In the genomic region with DNA sequence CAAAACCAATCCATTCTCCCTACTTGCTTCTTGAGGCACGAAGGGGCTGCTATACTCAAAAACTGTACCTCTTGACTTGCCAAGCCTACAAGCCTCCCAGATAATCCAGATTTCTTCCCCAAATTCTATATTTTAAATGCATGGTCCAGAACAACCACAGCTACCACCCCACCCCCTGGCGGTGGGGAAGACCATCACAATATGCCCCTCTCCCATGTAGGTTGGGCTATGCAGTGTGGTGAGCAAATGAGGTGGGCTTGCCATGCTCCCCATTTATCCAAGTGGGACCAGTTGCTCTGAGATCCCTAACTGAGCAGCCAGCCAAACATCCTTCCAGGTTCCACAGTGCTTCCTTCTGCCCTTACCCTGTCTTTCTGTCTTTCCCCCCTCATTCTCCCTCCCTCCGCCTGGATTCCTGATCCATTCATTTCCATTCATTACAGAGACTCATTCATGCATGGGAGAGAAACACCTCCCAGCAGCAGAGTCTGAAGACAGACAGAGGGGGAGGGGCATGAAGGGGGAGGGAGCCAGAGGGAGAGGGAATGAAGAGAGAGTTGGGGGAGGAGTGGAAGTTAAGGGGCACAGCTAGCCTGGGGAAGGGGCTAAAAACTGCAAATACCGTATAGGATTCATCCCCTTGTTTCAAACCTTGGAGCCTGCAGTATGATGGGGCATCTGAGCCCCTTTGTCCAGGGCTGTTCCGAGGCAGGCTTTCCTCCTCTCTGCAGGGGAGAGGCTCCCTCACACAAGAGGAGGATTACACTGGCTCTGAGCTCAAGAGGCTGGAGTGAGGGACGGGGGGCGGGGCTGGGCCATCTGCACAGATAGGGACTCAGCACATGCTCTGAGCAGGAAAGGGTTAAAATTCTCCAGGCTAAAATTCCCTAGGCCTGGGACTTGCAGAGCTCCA, we compare ENCODE assay signal across 7 cellular contexts. TPM values are rescaled to one million over a fixed set of nuclear protein-coding genes. Genes with fewer than 3 reads are reported as not detected.
DNase-seq lines count a peak whose midpoint lies in the region; ATAC-seq and TF ChIP-seq lines count a peak whose summit lies in the region.
"Had no signal": no experiment of that assay in that cellular context is flagged by ENCODE, and none has a peak within 500 bp of the region (broad histone marks: within the 10 kb centered on the region; RNA-seq: fewer than 3 reads in every experiment).

No MANE protein-coding gene starts in this region.

- peak; percentile 38 for ATAC-seq in WTC11
- no peak for ATAC-seq in HG03460 (IDR thresholded peaks at IDR 0.05; ENCODE audit: unreplicated experiment)
- ATAC-seq: activated naive CD4-positive, alpha-beta T cell treated with anti-CD3 and anti-CD28 coated beads, Interleukin-2, amount 50 U/mL, for 72 hours had no signal

- H3K4me1 Mint-ChIP-seq in WTC11 (peaks cover 58% of the 10 kb centered on the region), nephron (peaks cover 62% of the 10 kb centered on the region)

- H3K36me3 ChIP-seq in HUES64 (ENCODE audit: insufficient read depth, low read length) = peaks cover 44% of the 10 kb centered on the region

- 0 out of 2 replicates have a peak, but pooled peaks have one; percentile 38 for TF ChIP-seq CTCF in WTC11 (IDR thresholded peaks at IDR 0.05)
- TF ChIP-seq CTCF in nephron (IDR thresholded peaks at IDR 0.05; ENCODE audit: unreplicated experiment in 3 of 3) = peak; percentile 27 to 39 (median 35)

- H3K27me3 ChIP-seq in HUES64 (ENCODE audit: insufficient read depth, low read length) = no peaks in the 10 kb centered on the region

- H3K9me3 ChIP-seq in HUES64 (ENCODE audit: insufficient read depth, low read depth, low read length) = no peaks in the 10 kb centered on the region

- H3K4me3 ChIP-seq in HUES64 (ENCODE audit: low read length) = peak overlapping the region; percentile 55

- peaks cover 32% of the 10 kb centered on the region for H3K36me3 Mint-ChIP-seq in WTC11
- H3K36me3 Mint-ChIP-seq in nephron (ENCODE audit: low read depth) = peaks cover 26% of the 10 kb centered on the region

- no peaks in the 10 kb centered on the region for H3K9me3 Mint-ChIP-seq in WTC11
- H3K9me3 Mint-ChIP-seq in nephron = no peaks in the 10 kb centered on the region
- H3K9me3 Mint-ChIP-seq: activated naive CD4-positive, alpha-beta T cell treated with anti-CD3 and anti-CD28 coated beads, Interleukin-2, amount 50 U/mL, for 72 hours had no signal

- H3K27ac Mint-ChIP-seq in WTC11 = peak overlapping the region; percentile 94
- peak overlapping the region; percentile 81 to 90 (median 84) for H3K27ac Mint-ChIP-seq in nephron
- H3K27ac Mint-ChIP-seq: activated naive CD4-positive, alpha-beta T cell treated with anti-CD3 and anti-CD28 coated beads, Interleukin-2, amount 50 U/mL, for 72 hours had no signal

- DNase-seq in WTC11 (ENCODE audit: low spot score) = peak; percentile 78
- DNase-seq in activated CD4-positive, alpha-beta T cell treated with anti-CD3 and anti-CD28 coated beads for 1 hour = no peak
- no peak for DNase-seq in SIG-M5 treated with dmso at 0.1 percent for 504 hours (lab: John Stamatoyannopoulos, UW; ENCODE audit: unreplicated experiment)

- H3K4me3 Mint-ChIP-seq in WTC11 = peak overlapping the region; percentile 66
- peak overlapping the region; percentile 34 to 44 (median 35) for H3K4me3 Mint-ChIP-seq in nephron

- H3K4me1 ChIP-seq in HUES64 (ENCODE audit: insufficient read depth, low read length) = peaks cover 40% of the 10 kb centered on the region

- POLR2A ChIA-PET in WTC11 (lab: Charles Lee) = interaction anchor here (0.6 to 7.0 kb wide), 13 partner anchors 10 to 454 kb away, joined by 3 to 74 read pairs (median 3); a partner anchor contains a TSS

- H3K27me3 Mint-ChIP-seq in WTC11 (ENCODE audit: low read depth) (no peaks in the 10 kb centered on the region), nephron (ENCODE audit: low read depth) (no peaks in the 10 kb centered on the region)

- H3K9ac ChIP-seq in HUES64 (ENCODE audit: low read depth, low read length) = peak overlapping the region; percentile 74

- 10% methylated on average over 6 of the region's 7 CpGs for WGBS in HUES64

- CTCF ChIA-PET in WTC11 (lab: Charles Lee) = interaction anchor here (0.6 to 7.5 kb wide), 25 partner anchors 10 to 437 kb away, joined by 3 to 321 read pairs (median 4); a partner anchor contains a TSS

- peak overlapping the region; percentile 92 for H3K27ac ChIP-seq in HUES64 (ENCODE audit: low read depth, low read length)

TF ChIP-seq in WTC11, 78 proteins besides CTCF, POLR2A, EP300 and RAD21 (continues in another document):
- peak; percentile 51; the same call in 1 of the 2 replicates for TF ChIP-seq SP1 (CRISPR knock-in tag; conservative IDR thresholded peaks at IDR 0.05)
- TF ChIP-seq, protein P1, sequence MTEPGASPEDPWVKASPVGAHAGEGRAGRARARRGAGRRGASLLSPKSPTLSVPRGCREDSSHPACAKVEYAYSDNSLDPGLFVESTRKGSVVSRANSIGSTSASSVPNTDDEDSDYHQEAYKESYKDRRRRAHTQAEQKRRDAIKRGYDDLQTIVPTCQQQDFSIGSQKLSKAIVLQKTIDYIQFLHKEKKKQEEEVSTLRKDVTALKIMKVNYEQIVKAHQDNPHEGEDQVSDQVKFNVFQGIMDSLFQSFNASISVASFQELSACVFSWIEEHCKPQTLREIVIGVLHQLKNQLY (CRISPR knock-in tag; IDR thresholded peaks at IDR 0.05) = no peak
- TF ChIP-seq, protein P2, sequence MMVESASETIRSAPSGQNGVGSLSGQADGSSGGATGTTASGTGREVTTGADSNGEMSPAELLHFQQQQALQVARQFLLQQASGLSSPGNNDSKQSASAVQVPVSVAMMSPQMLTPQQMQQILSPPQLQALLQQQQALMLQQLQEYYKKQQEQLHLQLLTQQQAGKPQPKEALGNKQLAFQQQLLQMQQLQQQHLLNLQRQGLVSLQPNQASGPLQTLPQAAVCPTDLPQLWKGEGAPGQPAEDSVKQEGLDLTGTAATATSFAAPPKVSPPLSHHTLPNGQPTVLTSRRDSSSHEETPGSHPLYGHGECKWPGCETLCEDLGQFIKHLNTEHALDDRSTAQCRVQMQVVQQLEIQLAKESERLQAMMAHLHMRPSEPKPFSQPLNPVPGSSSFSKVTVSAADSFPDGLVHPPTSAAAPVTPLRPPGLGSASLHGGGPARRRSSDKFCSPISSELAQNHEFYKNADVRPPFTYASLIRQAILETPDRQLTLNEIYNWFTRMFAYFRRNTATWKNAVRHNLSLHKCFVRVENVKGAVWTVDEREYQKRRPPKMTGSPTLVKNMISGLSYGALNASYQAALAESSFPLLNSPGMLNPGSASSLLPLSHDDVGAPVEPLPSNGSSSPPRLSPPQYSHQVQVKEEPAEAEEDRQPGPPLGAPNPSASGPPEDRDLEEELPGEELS (CRISPR knock-in tag; IDR thresholded peaks at IDR 0.05) = no peak
- TF ChIP-seq, protein P3, sequence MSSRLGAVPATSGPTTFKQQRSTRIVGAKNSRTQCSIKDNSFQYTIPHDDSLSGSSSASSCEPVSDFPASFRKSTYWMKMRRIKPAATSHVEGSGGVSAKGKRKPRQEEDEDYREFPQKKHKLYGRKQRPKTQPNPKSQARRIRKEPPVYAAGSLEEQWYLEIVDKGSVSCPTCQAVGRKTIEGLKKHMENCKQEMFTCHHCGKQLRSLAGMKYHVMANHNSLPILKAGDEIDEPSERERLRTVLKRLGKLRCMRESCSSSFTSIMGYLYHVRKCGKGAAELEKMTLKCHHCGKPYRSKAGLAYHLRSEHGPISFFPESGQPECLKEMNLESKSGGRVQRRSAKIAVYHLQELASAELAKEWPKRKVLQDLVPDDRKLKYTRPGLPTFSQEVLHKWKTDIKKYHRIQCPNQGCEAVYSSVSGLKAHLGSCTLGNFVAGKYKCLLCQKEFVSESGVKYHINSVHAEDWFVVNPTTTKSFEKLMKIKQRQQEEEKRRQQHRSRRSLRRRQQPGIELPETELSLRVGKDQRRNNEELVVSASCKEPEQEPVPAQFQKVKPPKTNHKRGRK (CRISPR knock-in tag; IDR thresholded peaks at IDR 0.05; ENCODE audit: borderline replicate concordance) = no peak
- TF ChIP-seq SMAD3 (CRISPR knock-in tag; IDR thresholded peaks at IDR 0.05; ENCODE audit: borderline replicate concordance) = no peak
- TF ChIP-seq CBFB (CRISPR knock-in tag; IDR thresholded peaks at IDR 0.05; ENCODE audit: low read depth) = no peak
- no peak for TF ChIP-seq JAZF1 (CRISPR knock-in tag; IDR thresholded peaks at IDR 0.05)
- TF ChIP-seq, protein P4, sequence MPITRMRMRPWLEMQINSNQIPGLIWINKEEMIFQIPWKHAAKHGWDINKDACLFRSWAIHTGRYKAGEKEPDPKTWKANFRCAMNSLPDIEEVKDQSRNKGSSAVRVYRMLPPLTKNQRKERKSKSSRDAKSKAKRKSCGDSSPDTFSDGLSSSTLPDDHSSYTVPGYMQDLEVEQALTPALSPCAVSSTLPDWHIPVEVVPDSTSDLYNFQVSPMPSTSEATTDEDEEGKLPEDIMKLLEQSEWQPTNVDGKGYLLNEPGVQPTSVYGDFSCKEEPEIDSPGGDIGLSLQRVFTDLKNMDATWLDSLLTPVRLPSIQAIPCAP (CRISPR knock-in tag; IDR thresholded peaks at IDR 0.05) = no peak
- TF ChIP-seq MYBL2 (CRISPR knock-in tag; IDR thresholded peaks at IDR 0.05) = no peak

RNA-seq across cellular contexts. Expression of a gene that starts 4.4 kb away (rescaled TPM):
- 83.6 TPM for polyA plus RNA-seq in HUES64 (2013, experiment 1 of 2)
- 87.7 TPM for polyA plus RNA-seq in HUES64 (2013, experiment 2 of 2)
- total RNA-seq in WTC11 (2021) = 149 to 154 TPM (median 149 TPM) in 3 replicates

RNA-seq across cellular contexts. Expression of a gene that starts 6.8 kb away (rescaled TPM):
- polyA plus RNA-seq in HUES64 (2013, experiment 1 of 2) = 1.5 TPM
- polyA plus RNA-seq in HUES64 (2013, experiment 2 of 2) = 0.63 TPM
- 1.7 to 2.2 TPM (median 1.9 TPM) in 3 replicates for total RNA-seq in WTC11 (2021)

RNA-seq across cellular contexts. Expression of a gene that starts 23.9 kb away (rescaled TPM):
- polyA plus RNA-seq in HUES64 (2013, experiment 1 of 2) = 43.1 TPM
- polyA plus RNA-seq in HUES64 (2013, experiment 2 of 2) = 44.1 TPM
- 58.6 to 74.2 TPM (median 58.8 TPM) in 3 replicates for total RNA-seq in WTC11 (2021)

RNA-seq across cellular contexts. Expression of a gene that starts 36.4 kb away (rescaled TPM):
- polyA plus RNA-seq in HUES64 (2013, experiment 1 of 2) = not detected
- not detected for polyA plus RNA-seq in HUES64 (2013, experiment 2 of 2)
- total RNA-seq in WTC11 (2021) = not detected in 3 replicates
- total RNA-seq: activated naive CD4-positive, alpha-beta T cell treated with anti-CD3 and anti-CD28 coated beads, Interleukin-2, amount 50 U/mL, for 72 hours had no signal

RNA-seq across cellular contexts. Expression of a gene that starts 51.9 kb away (rescaled TPM):
- not detected for polyA plus RNA-seq in HUES64 (2013, experiment 1 of 2)
- polyA plus RNA-seq in HUES64 (2013, experiment 2 of 2) = not detected
- total RNA-seq in WTC11 (2021) = not detected in 3 replicates
- total RNA-seq: activated naive CD4-positive, alpha-beta T cell treated with anti-CD3 and anti-CD28 coated beads, Interleukin-2, amount 50 U/mL, for 72 hours had no signal
